Comparison of ENCODE assay signal across 11 cellular contexts in genomic region chr17:78679495-78680395, GRCh38.
DNase-seq lines count a peak whose midpoint lies in the region; ATAC-seq, FAIRE-seq and TF ChIP-seq lines count a peak whose summit lies in the region.
"Had no signal": no experiment of that assay in that cellular context is flagged by ENCODE, and none has a peak within 500 bp of the region (broad histone marks: within the 10 kb centered on the region; RNA-seq: fewer than 3 reads in every experiment).

No MANE protein-coding gene starts in this region.

- no peaks in the 10 kb centered on the region for H3K36me3 Mint-ChIP-seq in activated naive CD8-positive, alpha-beta T cell
- H3K36me3 Mint-ChIP-seq in activated naive CD8-positive, alpha-beta T cell treated with anti-CD3 and anti-CD28 coated beads, Interleukin-2, amount 50 U/mL, for 24 hours (ENCODE audit: low read depth): peaks cover 18% of the 10 kb centered on the region
- peaks cover 21% of the 10 kb centered on the region for H3K36me3 Mint-ChIP-seq in astrocyte (ENCODE audit: low read depth, unreplicated experiment)
- peaks cover 36% of the 10 kb centered on the region for H3K36me3 Mint-ChIP-seq in mesothelial cell of epicardium

- no peaks in the 10 kb centered on the region for H3K9me3 Mint-ChIP-seq in activated naive CD8-positive, alpha-beta T cell (ENCODE audit: low read depth)
- H3K9me3 Mint-ChIP-seq in activated naive CD8-positive, alpha-beta T cell treated with anti-CD3 and anti-CD28 coated beads, Interleukin-2, amount 50 U/mL, for 24 hours: no peaks in the 10 kb centered on the region
- H3K9me3 Mint-ChIP-seq in astrocyte (ENCODE audit: unreplicated experiment): no peaks in the 10 kb centered on the region
- no peaks in the 10 kb centered on the region for H3K9me3 Mint-ChIP-seq in mesothelial cell of epicardium

- TF ChIP-seq POLR2A in H54 (IDR thresholded peaks at IDR 0.05; ENCODE audit: low read depth, low read length): no peak

- no peaks in the 10 kb centered on the region for H3K27me3 Mint-ChIP-seq in activated naive CD8-positive, alpha-beta T cell
- H3K27me3 Mint-ChIP-seq in activated naive CD8-positive, alpha-beta T cell treated with anti-CD3 and anti-CD28 coated beads, Interleukin-2, amount 50 U/mL, for 24 hours: no peaks in the 10 kb centered on the region
- no peaks in the 10 kb centered on the region for H3K27me3 Mint-ChIP-seq in astrocyte (ENCODE audit: low read depth, unreplicated experiment)
- no peaks in the 10 kb centered on the region for H3K27me3 Mint-ChIP-seq in mesothelial cell of epicardium (ENCODE audit: low read depth)
- H3K27me3 Mint-ChIP-seq: activated CD8-positive, alpha-beta memory T cell treated with anti-CD3 and anti-CD28 coated beads, Interleukin-2, amount 10 ng/mL, durations not matched to agents 7 days and 5 days had no signal

- no peak overlapping the region for H3K27ac ChIP-seq in astrocyte (ENCODE audit: low read depth, low read length)
- H3K27ac ChIP-seq: pancreas had no signal

- H3K27ac Mint-ChIP-seq in activated naive CD8-positive, alpha-beta T cell: peak overlapping the region; percentile 64
- H3K27ac Mint-ChIP-seq in activated naive CD8-positive, alpha-beta T cell treated with anti-CD3 and anti-CD28 coated beads, Interleukin-2, amount 50 U/mL, for 24 hours: no peak overlapping the region
- peak overlapping the region; percentile 31 for H3K27ac Mint-ChIP-seq in astrocyte (ENCODE audit: unreplicated experiment)
- H3K27ac Mint-ChIP-seq in mesothelial cell of epicardium: peak overlapping the region; percentile 93
- H3K27ac Mint-ChIP-seq: activated CD8-positive, alpha-beta memory T cell treated with anti-CD3 and anti-CD28 coated beads, Interleukin-2, amount 10 ng/mL, durations not matched to agents 7 days and 5 days had no signal

- no peak for FAIRE-seq in astrocyte (lab: Jason Lieb, UNC)
- no peak for FAIRE-seq in H54 (lab: Jason Lieb, UNC)
- FAIRE-seq: pancreas had no signal

- no peak overlapping the region for H3K4me3 Mint-ChIP-seq in activated naive CD8-positive, alpha-beta T cell
- no peak overlapping the region for H3K4me3 Mint-ChIP-seq in activated naive CD8-positive, alpha-beta T cell treated with anti-CD3 and anti-CD28 coated beads, Interleukin-2, amount 50 U/mL, for 24 hours
- H3K4me3 Mint-ChIP-seq in astrocyte (ENCODE audit: unreplicated experiment) (no peak overlapping the region), mesothelial cell of epicardium (peak overlapping the region; percentile 60)
- H3K4me3 Mint-ChIP-seq: activated CD8-positive, alpha-beta memory T cell treated with anti-CD3 and anti-CD28 coated beads, Interleukin-2, amount 10 ng/mL, durations not matched to agents 7 days and 5 days had no signal

- H3K4me2 ChIP-seq in astrocyte (ENCODE audit: low read length): peak overlapping the region; percentile 61

- peaks cover 20% of the 10 kb centered on the region for H3K4me1 ChIP-seq in astrocyte (ENCODE audit: insufficient read depth, low read length)
- H3K4me1 ChIP-seq: pancreas had no signal

- no peak overlapping the region for H3K4me3 ChIP-seq in astrocyte (ENCODE audit: insufficient read depth, low read depth, low read length)
- H3K4me3 ChIP-seq: pancreas had no signal

- H3K36me3 ChIP-seq in astrocyte (ENCODE audit: insufficient read depth, low read length): peaks cover 3% of the 10 kb centered on the region

- H4K20me1 ChIP-seq in astrocyte (ENCODE audit: insufficient read depth, low read length): no peaks in the 10 kb centered on the region

- H3K27me3 ChIP-seq in astrocyte (ENCODE audit: insufficient read depth, low read length): no peaks in the 10 kb centered on the region
- H3K27me3 ChIP-seq: pancreas had no signal

- no peak overlapping the region for H2AFZ ChIP-seq in astrocyte (ENCODE audit: low read depth, low read length)

- no peak for ATAC-seq in activated naive CD8-positive, alpha-beta T cell treated with anti-CD3 and anti-CD28 coated beads, Interleukin-2, amount 50 U/mL, for 24 hours
- no peak for ATAC-seq in GM19324 (IDR thresholded peaks at IDR 0.05; ENCODE audit: low FRiP score, unreplicated experiment)
- ATAC-seq in HG03565 (IDR thresholded peaks at IDR 0.05; ENCODE audit: unreplicated experiment): no peak
- ATAC-seq: activated CD8-positive, alpha-beta memory T cell treated with anti-CD3 and anti-CD28 coated beads, Interleukin-2, amount 10 ng/mL, durations not matched to agents 7 days and 5 days; pancreas had no signal

- peak overlapping the region; percentile 57 for H3K9ac ChIP-seq in astrocyte (ENCODE audit: low read length)

- no peak for DNase-seq in activated naive CD8-positive, alpha-beta T cell treated with anti-CD3 and anti-CD28 coated beads, Interleukin-2, amount 50 U/mL, for 24 hours
- DNase-seq in astrocyte (ENCODE audit: low read depth): no peak
- DNase-seq in mesothelial cell of epicardium (ENCODE audit: low spot score in 2 of 2, unreplicated experiment in 2 of 2): no peak
- DNase-seq in superior temporal gyrus (ENCODE audit: extremely low spot score): peak; percentile 69
- no peak for DNase-seq in H54 (ENCODE audit: insufficient read length, low spot score)
- DNase-seq: activated CD8-positive, alpha-beta memory T cell treated with anti-CD3 and anti-CD28 coated beads, Interleukin-2, amount 10 ng/mL, durations not matched to agents 7 days and 5 days; stimulated activated CD4-positive, alpha-beta T cell treated with anti-CD3 and anti-CD28 coated beads, Interleukin-15, amount 100 ng/mL, for 24 hours had no signal

- peaks cover 2% of the 10 kb centered on the region for H3K4me1 Mint-ChIP-seq in activated naive CD8-positive, alpha-beta T cell (ENCODE audit: low read depth)
- peaks cover 4% of the 10 kb centered on the region for H3K4me1 Mint-ChIP-seq in activated naive CD8-positive, alpha-beta T cell treated with anti-CD3 and anti-CD28 coated beads, Interleukin-2, amount 50 U/mL, for 24 hours
- H3K4me1 Mint-ChIP-seq in astrocyte (ENCODE audit: low read depth, unreplicated experiment) (peaks cover 34% of the 10 kb centered on the region), mesothelial cell of epicardium (peaks cover 49% of the 10 kb centered on the region)
- H3K4me1 Mint-ChIP-seq: activated CD8-positive, alpha-beta memory T cell treated with anti-CD3 and anti-CD28 coated beads, Interleukin-2, amount 10 ng/mL, durations not matched to agents 7 days and 5 days had no signal

- no peaks in the 10 kb centered on the region for H3K79me2 ChIP-seq in astrocyte (ENCODE audit: insufficient read depth, low read length)

- H3K9me3 ChIP-seq in astrocyte (ENCODE audit: insufficient read depth, low read depth, low read length): no peaks in the 10 kb centered on the region
- H3K9me3 ChIP-seq: pancreas had no signal

- no peak for TF ChIP-seq CTCF in astrocyte (IDR thresholded peaks at IDR 0.05; ENCODE audit: insufficient read depth, low read depth, low read length)
- no peak for TF ChIP-seq CTCF in mesothelial cell of epicardium (IDR thresholded peaks at IDR 0.05; ENCODE audit: unreplicated experiment)
